Comparison of ENCODE assay signal across 8 cellular contexts in the genomic region with DNA sequence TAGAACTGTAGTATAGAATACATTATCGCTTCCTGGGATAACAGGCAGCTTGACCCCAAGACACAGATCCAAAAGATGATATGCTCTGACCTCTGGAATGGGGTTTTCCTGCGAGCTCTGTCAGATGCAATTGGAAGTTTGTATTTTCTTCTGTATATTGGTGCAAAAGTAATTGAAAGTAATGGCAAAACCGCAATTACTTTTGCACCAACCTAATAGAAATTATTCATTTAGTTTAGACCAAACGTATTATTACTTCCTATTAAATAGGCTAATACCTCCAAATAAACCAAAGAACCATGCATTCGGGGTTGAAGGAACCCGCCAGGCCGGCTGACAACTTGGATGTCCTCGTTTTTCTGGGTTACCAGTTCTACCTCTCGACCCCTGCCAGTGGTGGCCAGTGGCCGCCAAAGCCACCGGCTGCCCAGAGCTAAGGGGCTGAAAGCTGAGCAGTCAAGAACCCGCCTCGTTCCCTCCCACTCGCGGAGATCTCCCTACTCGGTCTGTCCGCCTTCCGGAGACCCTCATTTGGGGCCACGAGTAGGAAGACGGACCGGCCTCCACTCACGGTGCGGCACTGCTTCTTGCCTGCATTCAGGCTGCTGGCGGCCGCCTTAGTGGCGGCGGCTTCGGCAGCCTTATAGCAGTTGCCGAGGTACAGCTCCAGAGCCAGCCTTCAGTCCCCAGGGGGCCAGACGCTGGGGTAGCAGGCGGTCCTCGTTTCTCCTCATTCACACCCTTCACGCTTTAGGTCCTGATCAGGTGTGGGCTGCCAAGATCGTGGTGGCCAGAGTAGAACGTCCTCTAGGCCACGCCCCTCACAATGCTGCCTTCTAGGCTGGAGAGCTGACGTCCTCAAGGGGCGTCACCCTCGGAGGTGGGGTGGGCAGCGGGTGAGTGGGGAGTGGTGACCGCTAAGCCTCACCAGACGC.
DNase-seq lines count a peak whose midpoint lies in the region; ATAC-seq and TF ChIP-seq lines count a peak whose summit lies in the region.

No MANE protein-coding gene starts in this region.

- H3K36me3 ChIP-seq in prostate gland, result no peaks in the 10 kb centered on the region

- intact Hi-C loops in left cardiac atrium (cut with DNase I) (no loop called here), prostate gland (cut with DNase I) (no loop called here)

- H3K4me3 ChIP-seq in WI38 (ENCODE audit: low read depth, low read length) (peak overlapping the region; percentile 48), prostate gland (peak overlapping the region in 1 of 2 donors; percentile 14)

- H3K27ac ChIP-seq in prostate gland, result no peak overlapping the region

- TF ChIP-seq CTCF in WI38 (IDR thresholded peaks at IDR 0.05; ENCODE audit: low read depth, low read length) (no peak), prostate gland (IDR thresholded peaks at IDR 0.05) (no peak)

- no peaks in the 10 kb centered on the region for H3K4me1 ChIP-seq in prostate gland (replicated peaks)

- H3K9me3 ChIP-seq in prostate gland, result no peaks in the 10 kb centered on the region

- H3K27me3 ChIP-seq in prostate gland (replicated peaks; ENCODE audit: insufficient read depth), result no peaks in the 10 kb centered on the region

- TF ChIP-seq POLR2A in prostate gland (IDR thresholded peaks at IDR 0.05), result no peak

- WGBS in prostate gland, result 29% methylated on average over 18 of the region's 42 CpGs

- ATAC-seq in HG02938 (IDR thresholded peaks at IDR 0.05; ENCODE audit: unreplicated experiment) (peak; percentile 56), left cardiac atrium (peak; percentile 55 to 86), HG03469 (IDR thresholded peaks at IDR 0.05; ENCODE audit: unreplicated experiment) (no peak), HG03378 (IDR thresholded peaks at IDR 0.05; ENCODE audit: unreplicated experiment) (no peak)

- DNase-seq in AG08396 (ENCODE audit: low spot score) (peak; percentile 23), left cardiac atrium (peak; percentile 46), prostate gland (ENCODE audit: low spot score) (peak; percentile 9), dedifferentiated amniotic fluid mesenchymal stem cell (ENCODE audit: extremely low spot score) (no peak)

Comparison
In these comparisons a context has a peak if more than half of its experiments do, and no peak if none do; other contexts are left out.
1. ATAC-seq: peak in HG02938 (single experiment) and left cardiac atrium (2 of 2); none in HG03469 (single experiment) and HG03378 (single experiment).